Comparison of ENCODE assay signal across 9 cellular contexts in the genomic region with DNA sequence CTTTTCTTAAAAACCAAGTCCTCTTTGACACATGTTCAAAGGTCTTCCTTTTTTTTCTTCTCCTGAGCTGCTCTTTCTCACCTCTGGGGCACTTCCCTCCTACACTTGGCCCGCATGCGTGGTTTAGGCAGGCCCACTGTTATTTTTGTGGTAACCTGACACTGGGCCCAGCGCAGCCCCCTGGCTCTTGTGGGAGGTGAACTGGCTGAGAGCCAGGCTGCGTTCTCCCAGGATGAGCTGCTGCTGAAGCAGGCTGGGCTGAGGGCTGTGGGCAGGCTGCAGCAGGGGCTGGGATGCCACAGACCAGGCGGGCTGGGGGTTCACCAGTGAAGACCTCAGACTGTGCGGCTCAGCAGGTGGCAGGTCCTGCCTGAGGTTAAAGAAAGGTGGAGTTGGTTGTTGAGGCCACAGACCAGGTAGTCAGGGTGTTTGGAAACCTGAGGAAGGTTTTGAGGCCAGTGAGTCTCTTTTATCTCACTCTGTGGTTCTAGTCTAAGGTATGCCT.
A peak's percentile ranks its signal among the peaks of the same experiment; 100 is the strongest.
DNase-seq lines count a peak whose midpoint lies in the region; ATAC-seq and TF ChIP-seq lines count a peak whose summit lies in the region.
"Had no signal": no experiment of that assay in that cellular context is flagged by ENCODE, and none has a peak within 500 bp of the region (broad histone marks: within the 10 kb centered on the region; RNA-seq: fewer than 3 reads in every experiment).

No MANE protein-coding gene starts in this region.

- DNase-seq in AG08396 (ENCODE audit: low spot score) (peak; percentile 74), NCI-H128 (lab: John Stamatoyannopoulos, UW; ENCODE audit: unreplicated experiment) (peak; percentile 89), SK-N-SH (peak; percentile 72), CD14-positive monocyte (ENCODE audit: low spot score) (no peak)
- DNase-seq in activated CD4-positive, CD25-positive, alpha-beta regulatory T cell (lab: John Stamatoyannopoulos, UW), result no peak
- no peak for DNase-seq in effector memory CD8-positive, alpha-beta T cell

- peak overlapping the region; percentile 10; the same call in 1 of the 2 replicates for H3K4me2 ChIP-seq in SK-N-SH

- H3K9me2 ChIP-seq in SK-N-SH, result no peaks in the 10 kb centered on the region

- H3K4me1 Mint-ChIP-seq in CD14-positive monocyte, result no peaks in the 10 kb centered on the region
- no peaks in the 10 kb centered on the region for H3K4me1 Mint-ChIP-seq in effector memory CD8-positive, alpha-beta T cell (ENCODE audit: low read depth in 2 of 2)

- peak in 1 of 2 experiments; percentile 58; a peak in 1 of 4 replicates for TF ChIP-seq EP300 in SK-N-SH (IDR thresholded peaks at IDR 0.05; ENCODE audit: borderline replicate concordance in 1 of 2, low read depth in 1 of 2, low read length in 1 of 2)

- H3K36me3 Mint-ChIP-seq in CD14-positive monocyte, result no peaks in the 10 kb centered on the region
- H3K36me3 Mint-ChIP-seq in effector memory CD8-positive, alpha-beta T cell (ENCODE audit: insufficient read depth), result no peaks in the 10 kb centered on the region

- CTCF ChIA-PET in SK-N-SH (lab: Yijun Ruan, JAX), result interaction anchor here (0.6 to 2.3 kb wide), 6 partner anchors 11 to 1079 kb away, joined by 3 to 8 read pairs (median 4); no protein-coding TSS in a partner anchor

- H3K4me3 Mint-ChIP-seq in CD14-positive monocyte, result no peak overlapping the region
- no peak overlapping the region for H3K4me3 Mint-ChIP-seq in effector memory CD8-positive, alpha-beta T cell
- H3K4me3 Mint-ChIP-seq: T-helper 1 cell treated with Interleukin-12 subunit alpha and Interleukin-12 subunit beta and Interleukin-4 antibody, amounts not matched to agents 30 μg/mL and 1 μg/mL, for 36 hours had no signal

- H3K9ac ChIP-seq in SK-N-SH (no peak overlapping the region), iPS-20b (ENCODE audit: low read depth, low read length) (peak overlapping the region; percentile 45; the same call in 1 of the 2 replicates)

- H3K27ac ChIP-seq in SK-N-SH (ENCODE audit: low read depth in 2 of 2, low read length in 1 of 2) (peak overlapping the region; percentile 40 to 52), iPS-20b (ENCODE audit: low read length) (no peak overlapping the region)

- H3F3A ChIP-seq in SK-N-SH (replicated peaks; ENCODE audit: insufficient read depth), result peaks cover under 1% of the 10 kb centered on the region

- peak; percentile 20; the same call in 1 of the 2 replicates for TF ChIP-seq CTCF in SK-N-SH (IDR thresholded peaks at IDR 0.05)
- TF ChIP-seq CTCF in CD14-positive monocyte (IDR thresholded peaks at IDR 0.05), result no peak

- no peak overlapping the region for H2AFZ ChIP-seq in SK-N-SH (ENCODE audit: low read depth)

- H3K27ac Mint-ChIP-seq in CD14-positive monocyte, result no peak overlapping the region
- no peak overlapping the region for H3K27ac Mint-ChIP-seq in effector memory CD8-positive, alpha-beta T cell
- H3K27ac Mint-ChIP-seq: T-helper 1 cell treated with Interleukin-12 subunit alpha and Interleukin-12 subunit beta and Interleukin-4 antibody, amounts not matched to agents 30 μg/mL and 1 μg/mL, for 36 hours had no signal

- H3K36me3 ChIP-seq in SK-N-SH (replicated peaks in 1 of 2; ENCODE audit: control insufficient read depth in 1 of 2, insufficient read depth in 2 of 2, low read length in 1 of 2) (peaks cover 0 to 5% of the 10 kb centered on the region in 2 experiments), iPS-20b (ENCODE audit: insufficient read depth, low read depth, low read length) (no peaks in the 10 kb centered on the region)

- no peaks in the 10 kb centered on the region for H3K27me3 ChIP-seq in SK-N-SH (ENCODE audit: insufficient read depth)
- no peaks in the 10 kb centered on the region for H3K27me3 ChIP-seq in iPS-20b (ENCODE audit: insufficient read depth, low read length)

- no peak overlapping the region for H3K4me3 ChIP-seq in SK-N-SH (ENCODE audit: low read depth in 2 of 2, low read length in 1 of 2)
- peak overlapping the region; percentile 10; the same call in 1 of the 2 replicates for H3K4me3 ChIP-seq in iPS-20b (ENCODE audit: low read length)

- intact Hi-C loops in CD14-positive monocyte (cut with micrococcal nuclease), result no loop called here

- WGBS in SK-N-SH (ENCODE audit: low lambda C conversion rate), result 31% methylated on average over 6 of the region's 6 CpGs

- POLR2A ChIA-PET in SK-N-SH (lab: Yijun Ruan, JAX), result interaction anchor here (1.1 to 1.2 kb wide), 2 partner anchors 14 to 68 kb away, joined by 4 read pairs; no protein-coding TSS in a partner anchor

- peaks cover 94% of the 10 kb centered on the region for H4K20me1 ChIP-seq in SK-N-SH (ENCODE audit: insufficient read depth)

- peaks cover 0 to 2% (median 0%) of the 10 kb centered on the region in 7 donors for H3K9me3 Mint-ChIP-seq in CD14-positive monocyte
- no peaks in the 10 kb centered on the region for H3K9me3 Mint-ChIP-seq in effector memory CD8-positive, alpha-beta T cell
- H3K9me3 Mint-ChIP-seq: T-helper 1 cell treated with Interleukin-12 subunit alpha and Interleukin-12 subunit beta and Interleukin-4 antibody, amounts not matched to agents 30 μg/mL and 1 μg/mL, for 36 hours had no signal

- H3K27me3 Mint-ChIP-seq in CD14-positive monocyte (ENCODE audit: low read depth in 3 of 3), result peaks cover 2 to 9% (median 6%) of the 10 kb centered on the region in 3 donors
- peaks cover 29 to 47% of the 10 kb centered on the region in 2 donors for H3K27me3 Mint-ChIP-seq in effector memory CD8-positive, alpha-beta T cell

- no peak for ATAC-seq in GM21528 (IDR thresholded peaks at IDR 0.05; ENCODE audit: low FRiP score, unreplicated experiment)
- no peak for ATAC-seq in effector memory CD8-positive, alpha-beta T cell (replicated peaks)

- peak; percentile 12; the same call in 1 of the 2 replicates for TF ChIP-seq RAD21 in SK-N-SH (IDR thresholded peaks at IDR 0.05; ENCODE audit: low read length)

- peaks cover 100% of the 10 kb centered on the region for H3K79me2 ChIP-seq in SK-N-SH (ENCODE audit: insufficient read depth)

- no peaks in the 10 kb centered on the region for H3K9me3 ChIP-seq in SK-N-SH
- no peaks in the 10 kb centered on the region for H3K9me3 ChIP-seq in iPS-20b (ENCODE audit: insufficient read depth, low read depth, low read length)

- H3K4me1 ChIP-seq in SK-N-SH (ENCODE audit: control insufficient read depth in 1 of 2, insufficient read depth in 2 of 2, low read depth in 1 of 2, low read length in 1 of 2), result peaks cover 19 to 26% of the 10 kb centered on the region in 2 experiments; a peak in 3 of 4 replicates
- peaks cover 45% of the 10 kb centered on the region for H3K4me1 ChIP-seq in iPS-20b (ENCODE audit: insufficient read depth, low read length)

TF ChIP-seq in SK-N-SH, 30 proteins besides CTCF, POLR2A, EP300 and RAD21 (continues in another document):
- TF ChIP-seq FOSL2 (IDR thresholded peaks at IDR 0.05; ENCODE audit: borderline replicate concordance, low read depth) (no peak), JUND (IDR thresholded peaks at IDR 0.05) (peak; percentile 17; the same call in 1 of the 2 replicates), GATA2 (CRISPR knock-in tag; IDR thresholded peaks at IDR 0.05) (0 out of 2 replicates have a peak, but pooled peaks have one; percentile 12), NFIC (IDR thresholded peaks at IDR 0.05; ENCODE audit: borderline replicate concordance) (peak; percentile 96), USF1 (IDR thresholded peaks at IDR 0.05; ENCODE audit: borderline replicate concordance, low read depth) (0 out of 2 replicates have a peak, but pooled peaks have one; percentile 2), RFX5 (IDR thresholded peaks at IDR 0.05; ENCODE audit: low read length) (no peak), RCOR1 (IDR thresholded peaks at IDR 0.05; ENCODE audit: low read length) (no peak), USF2 (IDR thresholded peaks at IDR 0.05; ENCODE audit: borderline replicate concordance, low read depth, low read length) (no peak), TCF12 (IDR thresholded peaks at IDR 0.05) (peak; percentile 64; the same call in 1 of the 2 replicates)
- TF ChIP-seq, protein P1, sequence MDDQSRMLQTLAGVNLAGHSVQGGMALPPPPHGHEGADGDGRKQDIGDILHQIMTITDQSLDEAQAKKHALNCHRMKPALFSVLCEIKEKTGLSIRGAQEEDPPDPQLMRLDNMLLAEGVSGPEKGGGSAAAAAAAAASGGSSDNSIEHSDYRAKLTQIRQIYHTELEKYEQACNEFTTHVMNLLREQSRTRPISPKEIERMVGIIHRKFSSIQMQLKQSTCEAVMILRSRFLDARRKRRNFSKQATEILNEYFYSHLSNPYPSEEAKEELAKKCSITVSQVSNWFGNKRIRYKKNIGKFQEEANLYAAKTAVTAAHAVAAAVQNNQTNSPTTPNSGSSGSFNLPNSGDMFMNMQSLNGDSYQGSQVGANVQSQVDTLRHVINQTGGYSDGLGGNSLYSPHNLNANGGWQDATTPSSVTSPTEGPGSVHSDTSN (IDR thresholded peaks at IDR 0.05), result 0 out of 2 replicates have a peak, but pooled peaks have one; percentile 9
- TF ChIP-seq, protein P2, sequence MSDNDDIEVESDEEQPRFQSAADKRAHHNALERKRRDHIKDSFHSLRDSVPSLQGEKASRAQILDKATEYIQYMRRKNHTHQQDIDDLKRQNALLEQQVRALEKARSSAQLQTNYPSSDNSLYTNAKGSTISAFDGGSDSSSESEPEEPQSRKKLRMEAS (IDR thresholded peaks at IDR 0.05; ENCODE audit: low read depth), result peak; percentile 83

Comparison
In these comparisons a context has a peak if more than half of its experiments do, and no peak if none do; other contexts are left out.
1. DNase-seq: peak in AG08396 (single experiment), NCI-H128 (single experiment) and SK-N-SH (single experiment); none in activated CD4-positive, CD25-positive, alpha-beta regulatory T cell (0 of 4), CD14-positive monocyte (single experiment) and effector memory CD8-positive, alpha-beta T cell (0 of 3).